Comparison of ENCODE assay signal across 8 cellular contexts in genomic region chr5:7886849-7887460, GRCh38. TPM values are rescaled to one million over a fixed set of nuclear protein-coding genes. Genes with fewer than 3 reads are reported as not detected.
DNase-seq lines count a peak whose midpoint lies in the region; ATAC-seq lines count a peak whose summit lies in the region.

No MANE protein-coding gene starts in this region.

- in situ Hi-C loops in GM23248 (cut with MboI), result no loop called here

- no peaks in the 10 kb centered on the region for H3K4me1 ChIP-seq in GM23248 (ENCODE audit: insufficient read depth)

- no peaks in the 10 kb centered on the region for H3K9me3 ChIP-seq in GM23248 (ENCODE audit: low read depth)

- H3F3A ChIP-seq in GM23248 (ENCODE audit: insufficient read depth), result 0 out of 2 replicates have a peak, but pooled peaks cover 8% of the 10 kb centered on the region

- ATAC-seq in left colon (peak; percentile 61), HG02759 (IDR thresholded peaks at IDR 0.05; ENCODE audit: unreplicated experiment) (no peak)

- H4K20me1 ChIP-seq in GM23248 (ENCODE audit: insufficient read depth), result no peaks in the 10 kb centered on the region

- H3K4me3 ChIP-seq in GM23248, result no peak overlapping the region

- peaks cover 38% of the 10 kb centered on the region for H3K36me3 ChIP-seq in GM23248 (ENCODE audit: low read depth)

- H2AFZ ChIP-seq in GM23248, result no peak overlapping the region

- peak; percentile 78 for DNase-seq in DMS153 (lab: John Stamatoyannopoulos, UW)
- DNase-seq in GM23248, result peak; percentile 65
- peak; percentile 61 for DNase-seq in NCI-H2081 treated with DMSO at 0.1 percent for 48 hours (lab: John Stamatoyannopoulos, UW)
- peak; percentile 58 for DNase-seq in astrocyte of the hippocampus (ENCODE audit: low read depth, low spot score)
- no peak for DNase-seq in left colon
- DNase-seq in activated CD4-positive, CD25-positive, alpha-beta regulatory T cell (lab: John Stamatoyannopoulos, UW), result no peak
- DNase-seq in T-helper 9 cell, result no peak

- no peak overlapping the region for H3K4me2 ChIP-seq in GM23248 (ENCODE audit: unreplicated experiment)

- no peaks in the 10 kb centered on the region for H3K9me2 ChIP-seq in GM23248 (ENCODE audit: insufficient read depth)

- intact Hi-C loops in left colon (cut with DNase I, micrococcal nuclease), result no loop called here

- WGBS in GM23248 (ENCODE audit: low coverage in 1 of 2, low lambda C conversion rate in 2 of 2, missing lambda C conversion rate in 2 of 2), 2 experiments, result 70 to 74% methylated on average over 7 of the region's 7 CpGs

- H3K27me3 ChIP-seq in GM23248 (replicated peaks; ENCODE audit: insufficient read depth), result no peaks in the 10 kb centered on the region

- no peak overlapping the region for H3K27ac ChIP-seq in GM23248

- 0 out of 2 replicates have a peak, but pooled peaks cover 4% of the 10 kb centered on the region for H3K79me2 ChIP-seq in GM23248 (ENCODE audit: insufficient read depth)

- no peak overlapping the region for H3K9ac ChIP-seq in GM23248

RNA-seq across cellular contexts. Expression of gene MTRR, which starts 18.0 kb away (rescaled TPM):
- total RNA-seq in GM23248 (2014; rRNA removed; shearing (Covaris generic)), result 29.3 and 44.0 TPM in 2 replicates
- 27.4 and 27.6 TPM in 2 replicates for polyA plus RNA-seq in GM23248 (2016; fragmentation: Nextera tagmentation; extraction: Ambion mirVana)
- 10 to 100 TPM; 37.4 to 44.0 TPM for total RNA-seq in left colon

RNA-seq across cellular contexts. Expression of gene FASTKD3, which starts 18.1 kb away (rescaled TPM):
- 9.3 and 23.9 TPM in 2 replicates for total RNA-seq in GM23248 (2014; rRNA removed; shearing (Covaris generic))
- polyA plus RNA-seq in GM23248 (2016; fragmentation: Nextera tagmentation; extraction: Ambion mirVana), result 9.1 and 10.6 TPM in 2 replicates
- total RNA-seq in left colon, result 10 to 100 TPM in 1 of 2 donors, 1 to 10 TPM in 1; 7.6 to 11.3 TPM

RNA-seq across cellular contexts. Expression of gene CFAP90, which starts 36.0 kb away (rescaled TPM):
- 0.32 TPM in 1 of 2 replicates, not detected in the other for total RNA-seq in GM23248 (2014; rRNA removed; shearing (Covaris generic))
- polyA plus RNA-seq in GM23248 (2016; fragmentation: Nextera tagmentation; extraction: Ambion mirVana), result 0.10 and 0.19 TPM in 2 replicates
- not detected for total RNA-seq in left colon

Comparison
In these comparisons a context has a peak if more than half of its experiments do, and no peak if none do; other contexts are left out.
1. DNase-seq: peak in DMS153 (single experiment), GM23248 (single experiment), NCI-H2081 treated with DMSO at 0.1 percent for 48 hours (single experiment) and astrocyte of the hippocampus (single experiment); none in left colon (0 of 2), activated CD4-positive, CD25-positive, alpha-beta regulatory T cell (0 of 4) and T-helper 9 cell (single experiment).